Comparison of ENCODE assay signal across 8 cellular contexts in the genomic region with DNA sequence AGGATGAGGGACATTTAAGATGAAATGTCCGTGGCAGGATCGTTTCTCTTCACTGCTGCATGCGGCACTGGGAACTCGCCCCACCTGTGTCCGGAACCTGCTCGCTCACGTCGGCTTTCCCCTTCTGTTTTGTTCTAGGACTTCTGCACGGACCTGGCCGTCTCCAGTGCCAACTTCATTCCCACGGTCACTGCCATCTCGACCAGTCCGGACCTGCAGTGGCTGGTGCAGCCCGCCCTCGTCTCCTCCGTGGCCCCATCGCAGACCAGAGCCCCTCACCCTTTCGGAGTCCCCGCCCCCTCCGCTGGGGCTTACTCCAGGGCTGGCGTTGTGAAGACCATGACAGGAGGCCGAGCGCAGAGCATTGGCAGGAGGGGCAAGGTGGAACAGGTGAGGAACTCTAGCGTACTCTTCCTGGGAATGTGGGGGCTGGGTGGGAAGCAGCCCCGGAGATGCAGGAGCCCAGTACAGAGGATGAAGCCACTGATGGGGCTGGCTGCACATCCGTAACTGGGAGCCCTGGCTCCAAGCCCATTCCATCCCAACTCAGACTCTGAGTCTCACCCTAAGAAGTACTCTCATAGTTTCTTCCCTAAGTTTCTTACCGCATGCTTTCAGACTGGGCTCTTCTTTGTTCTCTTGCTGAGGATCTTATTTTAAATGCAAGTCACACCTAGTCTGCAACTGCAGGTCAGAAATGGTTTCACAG. TPM values are rescaled to one million over a fixed set of nuclear protein-coding genes. Genes with fewer than 3 reads are reported as not detected.
DNase-seq lines count a peak whose midpoint lies in the region; ATAC-seq, FAIRE-seq and TF ChIP-seq lines count a peak whose summit lies in the region.

No MANE protein-coding gene starts in this region.

- H3K4me1 Mint-ChIP-seq in activated T-helper 2 cell treated with anti-CD3 and anti-CD28 coated beads, Interferon-gamma antibody, Interleukin-2, Interleukin-4, amounts not matched to agents 10 μg/mL and 5 μg/mL and 100 μg/mL, durations not matched to agents 14 hours and 24 hours and 36 hours (ENCODE audit: low read depth), result peaks cover 33% of the 10 kb centered on the region

- H3K27ac Mint-ChIP-seq in activated T-helper 2 cell treated with anti-CD3 and anti-CD28 coated beads, Interferon-gamma antibody, Interleukin-2, Interleukin-4, amounts not matched to agents 10 μg/mL and 5 μg/mL and 100 μg/mL, durations not matched to agents 14 hours and 24 hours and 36 hours, result peak overlapping the region; percentile 97

- peaks cover 41% of the 10 kb centered on the region for H3K36me3 Mint-ChIP-seq in activated T-helper 2 cell treated with anti-CD3 and anti-CD28 coated beads, Interferon-gamma antibody, Interleukin-2, Interleukin-4, amounts not matched to agents 10 μg/mL and 5 μg/mL and 100 μg/mL, durations not matched to agents 14 hours and 24 hours and 36 hours (ENCODE audit: low read depth)

- H3K27me3 Mint-ChIP-seq in activated T-helper 2 cell treated with anti-CD3 and anti-CD28 coated beads, Interferon-gamma antibody, Interleukin-2, Interleukin-4, amounts not matched to agents 10 μg/mL and 5 μg/mL and 100 μg/mL, durations not matched to agents 14 hours and 24 hours and 36 hours (ENCODE audit: low read depth), result peaks cover 43% of the 10 kb centered on the region

- FAIRE-seq in GM12892 (lab: Jason Lieb, UNC), result no peak

- peak overlapping the region; percentile 95 for H3K4me3 Mint-ChIP-seq in activated T-helper 2 cell treated with anti-CD3 and anti-CD28 coated beads, Interferon-gamma antibody, Interleukin-2, Interleukin-4, amounts not matched to agents 10 μg/mL and 5 μg/mL and 100 μg/mL, durations not matched to agents 14 hours and 24 hours and 36 hours (ENCODE audit: low read depth)

- no peak overlapping the region for H3K27ac ChIP-seq in HL-60 (replicated peaks)

- no peak for TF ChIP-seq CTCF in HL-60 (IDR thresholded peaks at IDR 0.05; ENCODE audit: insufficient read depth, low read length)
- no peak for TF ChIP-seq CTCF in retinal pigment epithelial cell (conservative IDR thresholded peaks at IDR 0.05; ENCODE audit: low read depth, low read length)

- H3K9me3 Mint-ChIP-seq in activated T-helper 2 cell treated with anti-CD3 and anti-CD28 coated beads, Interferon-gamma antibody, Interleukin-2, Interleukin-4, amounts not matched to agents 10 μg/mL and 5 μg/mL and 100 μg/mL, durations not matched to agents 14 hours and 24 hours and 36 hours, result no peaks in the 10 kb centered on the region

- H3K4me3 ChIP-seq in HL-60 (replicated peaks; ENCODE audit: insufficient read depth, low read length), result peak overlapping the region; percentile 62
- peak overlapping the region; percentile 74 for H3K4me3 ChIP-seq in retinal pigment epithelial cell (ENCODE audit: low read length)

- intact Hi-C loops in activated T-helper 2 cell treated with anti-CD3 and anti-CD28 coated beads, Interferon-gamma antibody, Interleukin-2, Interleukin-4, amounts not matched to agents 10 μg/mL and 5 μg/mL and 100 μg/mL, durations not matched to agents 14 hours and 24 hours and 36 hours (cut with micrococcal nuclease), result loop anchor here (5.0 kb wide), 1 partner anchor 123 kb away; no protein-coding TSS in a partner anchor
- intact Hi-C loops in left ventricle myocardium superior (cut with micrococcal nuclease), result no loop called here

- DNase-seq in HL-60 (ENCODE audit: low read depth in 1 of 2, low spot score in 1 of 2) (no peak), left ventricle myocardium superior (peak; percentile 52), retinal pigment epithelial cell (ENCODE audit: low read depth) (no peak), NCI-H2029 (lab: John Stamatoyannopoulos, UW) (no peak), NCI-H226 (no peak), GM12892 (ENCODE audit: insufficient read length) (no peak)
- DNase-seq in activated T-helper 2 cell treated with anti-CD3 and anti-CD28 coated beads, Interferon-gamma antibody, Interleukin-2, Interleukin-4, amounts not matched to agents 10 μg/mL and 5 μg/mL and 100 μg/mL, durations not matched to agents 14 hours and 24 hours and 36 hours (ENCODE audit: low spot score), result no peak

- TF ChIP-seq POLR2A in GM12892 (IDR thresholded peaks at IDR 0.05; ENCODE audit: low read depth, low read length), result no peak

- ATAC-seq in left ventricle myocardium superior, result no peak
- ATAC-seq in HG03139 (IDR thresholded peaks at IDR 0.05; ENCODE audit: unreplicated experiment), result no peak

- H3K27me3 ChIP-seq in HL-60 (ENCODE audit: insufficient read depth, poor library complexity, severe bottlenecking), result no peaks in the 10 kb centered on the region

RNA-seq across cellular contexts. Expression of a gene that starts 1.3 kb away (rescaled TPM):
- 24.7 and 27.8 TPM in 2 replicates for total RNA-seq in activated T-helper 2 cell treated with anti-CD3 and anti-CD28 coated beads, Interferon-gamma antibody, Interleukin-2, Interleukin-4, amounts not matched to agents 10 μg/mL and 5 μg/mL and 100 μg/mL, durations not matched to agents 14 hours and 24 hours and 36 hours
- total RNA-seq in left ventricle myocardium superior, result 25.4 TPM
- 5.3 TPM for polyA plus RNA-seq in GM12892 (2012; ENCODE audit: missing spikeins)
